25 cellular contexts compared by ENCODE assay signal in the genomic region with DNA sequence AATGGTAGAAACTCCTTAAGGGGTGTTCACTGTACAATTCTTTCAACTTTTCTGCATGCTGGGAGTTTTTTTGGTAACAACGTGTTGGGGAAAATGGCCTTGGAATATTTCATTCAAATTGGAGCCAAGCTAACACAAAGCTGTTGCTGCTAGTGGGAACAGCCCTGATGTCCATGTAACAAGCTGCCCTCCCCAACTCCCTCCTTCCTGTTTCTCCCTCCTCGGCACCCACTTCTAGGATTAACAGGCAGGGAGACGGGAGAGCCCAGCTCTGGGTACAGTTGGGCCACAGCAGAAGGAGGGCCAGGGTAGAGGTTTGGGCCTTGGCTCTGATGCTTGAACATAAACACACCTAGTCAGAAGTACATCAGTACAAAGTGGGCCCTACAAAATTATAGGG. TPM values are rescaled to one million over a fixed set of nuclear protein-coding genes. Genes with fewer than 3 reads are reported as not detected.
"Had no signal": no experiment of that assay in that cellular context is flagged by ENCODE, and none has a peak within 500 bp of the region (broad histone marks: within the 10 kb centered on the region; RNA-seq: fewer than 3 reads in every experiment).

No MANE protein-coding gene starts in this region.

- H3K9me3 ChIP-seq: ascending aorta, left lung, stomach, suprapubic skin, tibial nerve had no signal

- H3K27me3 ChIP-seq: ascending aorta, brain microvascular endothelial cell, left lung, neural progenitor cell, stomach, suprapubic skin, tibial nerve had no signal

- H2AFZ ChIP-seq: neural progenitor cell had no signal

- H3K4me1 ChIP-seq: neural progenitor cell had no signal

- H3K4me2 ChIP-seq: neural progenitor cell had no signal

- ATAC-seq: activated CD8-positive, alpha-beta memory T cell treated with anti-CD3 and anti-CD28 coated beads, Interleukin-2, amount 10 ng/mL, durations not matched to agents 7 days and 5 days; activated CD8-positive, alpha-beta T cell treated with anti-CD3 and anti-CD28 coated beads for 36 hours; effector memory CD8-positive, alpha-beta T cell; esophagus mucosa; left lung had no signal

- H3K27ac ChIP-seq: ascending aorta, brain microvascular endothelial cell, left lung, neural progenitor cell, stomach, suprapubic skin, tibial nerve had no signal

- H3K4me3 ChIP-seq: ascending aorta, left lung, lung, neural progenitor cell, stomach, suprapubic skin, tibial nerve had no signal

- DNase-seq: activated CD4-positive, alpha-beta T cell treated with anti-CD3 and anti-CD28 coated beads for 48 hours; activated CD4-positive, CD25-positive, alpha-beta regulatory T cell; activated CD8-positive, alpha-beta memory T cell treated with anti-CD3 and anti-CD28 coated beads, Interleukin-2, amount 10 ng/mL, durations not matched to agents 7 days and 5 days; activated CD8-positive, alpha-beta T cell treated with anti-CD3 and anti-CD28 coated beads for 36 hours; activated gamma-delta T cell; activated naive CD4-positive, alpha-beta T cell treated with anti-CD3 and anti-CD28 coated beads, Interleukin-2, amount 50 U/mL, for 16 hours; activated T-cell treated with anti-CD3 and anti-CD28 coated beads for 4 hours; brain microvascular endothelial cell; central memory CD4-positive, alpha-beta T cell; effector memory CD8-positive, alpha-beta T cell; foreskin melanocyte; immature natural killer cell; left lung; naive B cell; retina; stimulated activated CD4-positive, alpha-beta T cell treated with anti-CD3 and anti-CD28 coated beads, Interleukin-4, amount 100 ng/mL, for 24 hours; stomach; T1000 had no signal

- H3K27me3 Mint-ChIP-seq: activated CD8-positive, alpha-beta memory T cell treated with anti-CD3 and anti-CD28 coated beads, Interleukin-2, amount 10 ng/mL, durations not matched to agents 7 days and 5 days; activated CD8-positive, alpha-beta T cell treated with anti-CD3 and anti-CD28 coated beads for 36 hours; effector memory CD8-positive, alpha-beta T cell; naive B cell had no signal

- H3K9me3 Mint-ChIP-seq: activated CD8-positive, alpha-beta T cell treated with anti-CD3 and anti-CD28 coated beads for 36 hours; effector memory CD8-positive, alpha-beta T cell; naive B cell; neural progenitor cell had no signal

- H3K4me3 Mint-ChIP-seq: activated CD8-positive, alpha-beta memory T cell treated with anti-CD3 and anti-CD28 coated beads, Interleukin-2, amount 10 ng/mL, durations not matched to agents 7 days and 5 days; activated CD8-positive, alpha-beta T cell treated with anti-CD3 and anti-CD28 coated beads for 36 hours; effector memory CD8-positive, alpha-beta T cell; immature natural killer cell; naive B cell; neural progenitor cell had no signal

- H3K27ac Mint-ChIP-seq: activated CD8-positive, alpha-beta memory T cell treated with anti-CD3 and anti-CD28 coated beads, Interleukin-2, amount 10 ng/mL, durations not matched to agents 7 days and 5 days; neural progenitor cell; progenitor cell of endocrine pancreas had no signal

- H3K9ac ChIP-seq: neural progenitor cell had no signal

RNA-seq across cellular contexts. Expression of gene MOCOS, which starts 9.4 kb away (rescaled TPM):
- polyA plus RNA-seq: immature natural killer cell had no signal
